In the genomic region with DNA sequence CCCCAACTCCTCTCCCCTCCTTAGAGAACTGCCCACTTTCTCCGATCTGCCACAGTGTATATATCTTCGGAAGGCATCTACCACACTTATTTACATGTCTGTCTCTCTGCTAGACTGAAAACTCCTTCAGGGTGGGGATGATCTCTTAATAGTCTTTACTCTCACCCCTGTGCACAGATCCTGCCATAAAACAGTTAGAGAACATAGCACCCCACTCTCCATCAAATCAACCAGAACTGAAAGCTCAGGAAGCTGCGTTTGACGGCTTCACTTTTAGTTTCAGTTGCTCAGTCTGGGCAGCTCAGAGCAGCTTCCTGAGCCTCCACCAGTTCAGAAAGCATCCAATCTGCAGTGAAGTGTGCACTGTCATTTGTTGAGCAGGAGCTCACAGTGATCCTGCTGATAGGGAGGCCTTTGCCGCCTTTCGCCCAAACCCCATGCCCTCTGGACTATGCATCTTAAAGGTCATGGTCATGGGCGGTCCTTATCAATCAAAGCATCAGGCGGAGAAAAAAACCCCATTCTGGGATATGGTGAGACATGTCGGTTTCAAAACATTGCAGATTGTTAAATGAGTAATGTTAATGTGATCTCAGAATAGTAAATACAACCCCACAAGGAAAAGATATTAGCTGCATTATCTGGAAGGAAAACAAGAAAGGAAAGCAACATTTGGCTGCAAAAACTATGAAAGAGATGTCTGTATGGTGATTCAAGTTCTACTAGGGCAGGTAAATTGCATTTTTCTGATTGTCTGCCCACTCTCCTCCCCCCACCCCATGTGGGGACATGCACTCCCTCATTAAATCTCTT, we compare ENCODE assay signal across 1 cellular context.
A peak's percentile ranks its signal among the peaks of the same experiment; 100 is the strongest.
TF ChIP-seq lines count a peak whose summit lies in the region.

No MANE protein-coding gene starts in this region.

TF ChIP-seq in GM12878, 131 proteins besides CTCF, POLR2A, EP300 and RAD21 (continued from another document):
- TF ChIP-seq, protein P1, sequence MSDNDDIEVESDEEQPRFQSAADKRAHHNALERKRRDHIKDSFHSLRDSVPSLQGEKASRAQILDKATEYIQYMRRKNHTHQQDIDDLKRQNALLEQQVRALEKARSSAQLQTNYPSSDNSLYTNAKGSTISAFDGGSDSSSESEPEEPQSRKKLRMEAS (IDR thresholded peaks at IDR 0.05; ENCODE audit: low read depth, low read length): no peak
- TF ChIP-seq YY1 (IDR thresholded peaks at IDR 0.05; ENCODE audit: low read depth, low read length) (no peak; the same call in 1 of the 2 replicates), NFXL1 (IDR thresholded peaks at IDR 0.05; ENCODE audit: borderline replicate concordance) (no peak), BCL11A (IDR thresholded peaks at IDR 0.05; ENCODE audit: low read depth, low read length) (peak; percentile 58; the same call in 1 of the 2 replicates), MEF2A (IDR thresholded peaks at IDR 0.05; ENCODE audit: insufficient read depth, low read depth, low read length) (no peak), LARP7 (IDR thresholded peaks at IDR 0.05) (no peak), SP1 (IDR thresholded peaks at IDR 0.05; ENCODE audit: low read depth, low read length) (no peak), RFX5 (IDR thresholded peaks at IDR 0.05; ENCODE audit: low read depth, low read length) (peak; percentile 65; the same call in 1 of the 2 replicates), GATAD2B (conservative IDR thresholded peaks at IDR 0.05; ENCODE audit: low read depth) (0 out of 2 replicates have a peak, but pooled peaks have one; percentile 19), SMC3 (IDR thresholded peaks at IDR 0.05; ENCODE audit: borderline replicate concordance, low read length) (0 out of 2 replicates have a peak, but pooled peaks have one; percentile 2), CHD1 (IDR thresholded peaks at IDR 0.05; ENCODE audit: low read depth, low read length) (no peak), MXI1 (IDR thresholded peaks at IDR 0.05; ENCODE audit: low read depth, low read length) (no peak), SMARCA5 (IDR thresholded peaks at IDR 0.05) (peak; percentile 68), HDGF (IDR thresholded peaks at IDR 0.05) (peak; percentile 57; the same call in 1 of the 2 replicates), ASH2L (IDR thresholded peaks at IDR 0.05; ENCODE audit: borderline replicate concordance, low read depth) (no peak), KLF5 (IDR thresholded peaks at IDR 0.05; ENCODE audit: partially characterized antibody) (no peak), SPI1 (IDR thresholded peaks at IDR 0.05; ENCODE audit: borderline replicate concordance, insufficient read depth, low read depth, low read length) (no peak), NR2C1 (IDR thresholded peaks at IDR 0.05) (peak; percentile 64), RBBP5 (conservative IDR thresholded peaks at IDR 0.05) (no peak), EGR1 (IDR thresholded peaks at IDR 0.05; ENCODE audit: borderline replicate concordance in 1 of 2, low read depth in 2 of 2, low read length in 2 of 2) (0 out of 3 replicates have a peak, but pooled peaks of 1 of the 2 experiments have one; percentile 13), EED (IDR thresholded peaks at IDR 0.05; ENCODE audit: low read depth) (peak; percentile 81), FOXK2 (IDR thresholded peaks at IDR 0.05) (no peak), ATF7 (IDR thresholded peaks at IDR 0.05; ENCODE audit: low read depth) (peak; percentile 52; the same call in 1 of the 2 replicates), WRNIP1 (IDR thresholded peaks at IDR 0.05; ENCODE audit: borderline replicate concordance, low read depth, low read length) (0 out of 2 replicates have a peak, but pooled peaks have one; percentile 65), TCF12 (IDR thresholded peaks at IDR 0.05; ENCODE audit: low read depth, low read length) (no peak), SRF (IDR thresholded peaks at IDR 0.05; ENCODE audit: low read depth in 2 of 2, low read length in 2 of 2) (no peak), IKZF1 (conservative IDR thresholded peaks at IDR 0.05) (peak; percentile 70), MTA3 (IDR thresholded peaks at IDR 0.05; ENCODE audit: borderline replicate concordance, low read length) (no peak), CBX3 (IDR thresholded peaks at IDR 0.05; ENCODE audit: borderline replicate concordance, low read depth) (no peak), TBL1XR1 (IDR thresholded peaks at IDR 0.05; ENCODE audit: low read depth, low read length) (peak; percentile 80)
- TF ChIP-seq, protein P2, sequence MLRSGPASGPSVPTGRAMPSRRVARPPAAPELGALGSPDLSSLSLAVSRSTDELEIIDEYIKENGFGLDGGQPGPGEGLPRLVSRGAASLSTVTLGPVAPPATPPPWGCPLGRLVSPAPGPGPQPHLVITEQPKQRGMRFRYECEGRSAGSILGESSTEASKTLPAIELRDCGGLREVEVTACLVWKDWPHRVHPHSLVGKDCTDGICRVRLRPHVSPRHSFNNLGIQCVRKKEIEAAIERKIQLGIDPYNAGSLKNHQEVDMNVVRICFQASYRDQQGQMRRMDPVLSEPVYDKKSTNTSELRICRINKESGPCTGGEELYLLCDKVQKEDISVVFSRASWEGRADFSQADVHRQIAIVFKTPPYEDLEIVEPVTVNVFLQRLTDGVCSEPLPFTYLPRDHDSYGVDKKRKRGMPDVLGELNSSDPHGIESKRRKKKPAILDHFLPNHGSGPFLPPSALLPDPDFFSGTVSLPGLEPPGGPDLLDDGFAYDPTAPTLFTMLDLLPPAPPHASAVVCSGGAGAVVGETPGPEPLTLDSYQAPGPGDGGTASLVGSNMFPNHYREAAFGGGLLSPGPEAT (IDR thresholded peaks at IDR 0.05; ENCODE audit: low read depth): peak; percentile 15
- TF ChIP-seq, protein P3, sequence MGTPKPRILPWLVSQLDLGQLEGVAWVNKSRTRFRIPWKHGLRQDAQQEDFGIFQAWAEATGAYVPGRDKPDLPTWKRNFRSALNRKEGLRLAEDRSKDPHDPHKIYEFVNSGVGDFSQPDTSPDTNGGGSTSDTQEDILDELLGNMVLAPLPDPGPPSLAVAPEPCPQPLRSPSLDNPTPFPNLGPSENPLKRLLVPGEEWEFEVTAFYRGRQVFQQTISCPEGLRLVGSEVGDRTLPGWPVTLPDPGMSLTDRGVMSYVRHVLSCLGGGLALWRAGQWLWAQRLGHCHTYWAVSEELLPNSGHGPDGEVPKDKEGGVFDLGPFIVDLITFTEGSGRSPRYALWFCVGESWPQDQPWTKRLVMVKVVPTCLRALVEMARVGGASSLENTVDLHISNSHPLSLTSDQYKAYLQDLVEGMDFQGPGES (IDR thresholded peaks at IDR 0.05): no peak
- TF ChIP-seq, protein P4, sequence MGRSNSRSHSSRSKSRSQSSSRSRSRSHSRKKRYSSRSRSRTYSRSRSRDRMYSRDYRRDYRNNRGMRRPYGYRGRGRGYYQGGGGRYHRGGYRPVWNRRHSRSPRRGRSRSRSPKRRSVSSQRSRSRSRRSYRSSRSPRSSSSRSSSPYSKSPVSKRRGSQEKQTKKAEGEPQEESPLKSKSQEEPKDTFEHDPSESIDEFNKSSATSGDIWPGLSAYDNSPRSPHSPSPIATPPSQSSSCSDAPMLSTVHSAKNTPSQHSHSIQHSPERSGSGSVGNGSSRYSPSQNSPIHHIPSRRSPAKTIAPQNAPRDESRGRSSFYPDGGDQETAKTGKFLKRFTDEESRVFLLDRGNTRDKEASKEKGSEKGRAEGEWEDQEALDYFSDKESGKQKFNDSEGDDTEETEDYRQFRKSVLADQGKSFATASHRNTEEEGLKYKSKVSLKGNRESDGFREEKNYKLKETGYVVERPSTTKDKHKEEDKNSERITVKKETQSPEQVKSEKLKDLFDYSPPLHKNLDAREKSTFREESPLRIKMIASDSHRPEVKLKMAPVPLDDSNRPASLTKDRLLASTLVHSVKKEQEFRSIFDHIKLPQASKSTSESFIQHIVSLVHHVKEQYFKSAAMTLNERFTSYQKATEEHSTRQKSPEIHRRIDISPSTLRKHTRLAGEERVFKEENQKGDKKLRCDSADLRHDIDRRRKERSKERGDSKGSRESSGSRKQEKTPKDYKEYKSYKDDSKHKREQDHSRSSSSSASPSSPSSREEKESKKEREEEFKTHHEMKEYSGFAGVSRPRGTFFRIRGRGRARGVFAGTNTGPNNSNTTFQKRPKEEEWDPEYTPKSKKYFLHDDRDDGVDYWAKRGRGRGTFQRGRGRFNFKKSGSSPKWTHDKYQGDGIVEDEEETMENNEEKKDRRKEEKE (IDR thresholded peaks at IDR 0.05): no peak
